9 cellular contexts compared by ENCODE assay signal in the genomic region with DNA sequence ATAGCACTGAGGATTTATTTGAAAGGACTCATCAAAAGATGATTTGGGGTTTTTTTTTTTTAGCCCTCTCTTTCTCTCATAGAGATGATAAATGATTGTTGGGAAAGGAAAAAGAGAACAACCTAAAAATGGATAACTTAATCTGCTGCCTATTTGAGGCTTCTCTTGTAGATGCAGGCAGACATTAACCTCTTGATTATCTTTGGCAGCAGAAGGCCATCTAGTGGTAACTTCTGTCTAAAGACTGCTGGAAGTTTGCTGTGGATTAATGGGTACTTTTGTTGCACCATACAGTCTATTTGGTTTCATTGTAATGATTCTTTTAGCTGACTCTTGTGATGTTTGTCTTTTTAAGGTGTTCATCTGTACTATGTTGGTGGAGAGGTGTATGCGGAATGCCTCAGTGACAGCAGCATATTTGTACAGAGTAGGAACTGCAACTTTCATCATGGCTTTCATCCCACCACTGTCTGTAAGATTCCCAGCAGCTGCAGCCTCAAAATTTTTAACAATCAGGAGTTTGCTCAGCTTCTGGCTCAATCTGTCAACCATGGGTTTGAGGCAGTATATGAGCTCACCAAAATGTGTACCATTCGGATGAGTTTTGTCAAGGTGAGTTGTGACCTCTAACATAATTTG. TPM values are rescaled to one million over a fixed set of nuclear protein-coding genes. Genes with fewer than 3 reads are reported as not detected.
DNase-seq lines count a peak whose midpoint lies in the region; ATAC-seq, FAIRE-seq and TF ChIP-seq lines count a peak whose summit lies in the region.
"Had no signal": no experiment of that assay in that cellular context is flagged by ENCODE, and none has a peak within 500 bp of the region (broad histone marks: within the 10 kb centered on the region; RNA-seq: fewer than 3 reads in every experiment).

No MANE protein-coding gene starts in this region.

- no peaks in the 10 kb centered on the region for H4K20me1 ChIP-seq in Karpas-422 (ENCODE audit: insufficient read depth, low read depth, low read length)

- DNase-seq in DMS 273 treated with DMSO at 0.1 percent for 48 hours (lab: John Stamatoyannopoulos, UW) = peak; percentile 33
- peak; percentile 75 for DNase-seq in Karpas-422
- DNase-seq in left ventricle myocardium inferior = no peak
- no peak for DNase-seq in thyroid gland
- no peak for DNase-seq in ecto neural progenitor cell (ENCODE audit: low spot score)
- no peak for DNase-seq in posterior vena cava (ENCODE audit: low spot score)
- DNase-seq: right cardiac atrium had no signal

- FAIRE-seq in TTC549 (lab: Jason Lieb, UNC) = peak; percentile 85

- peaks cover 36% of the 10 kb centered on the region for H3K36me3 ChIP-seq in Karpas-422 (ENCODE audit: insufficient read depth, low read length)
- peaks cover 65% of the 10 kb centered on the region for H3K36me3 ChIP-seq in left ventricle myocardium inferior
- H3K36me3 ChIP-seq in thyroid gland = peaks cover 2 to 10% of the 10 kb centered on the region in 2 donors

- H3K9me2 ChIP-seq in Karpas-422 (replicated peaks; ENCODE audit: insufficient read depth, low read length) = no peaks in the 10 kb centered on the region

- no peak for TF ChIP-seq POLR2A in thyroid gland (IDR thresholded peaks at IDR 0.05)

- ATAC-seq in GM19467 (IDR thresholded peaks at IDR 0.05; ENCODE audit: unreplicated experiment) = peak; percentile 56

- no peak overlapping the region for H2AFZ ChIP-seq in Karpas-422 (ENCODE audit: low read length)

- no peaks in the 10 kb centered on the region for H3K9me3 ChIP-seq in Karpas-422 (ENCODE audit: low read length)
- no peaks in the 10 kb centered on the region for H3K9me3 ChIP-seq in left ventricle myocardium inferior (replicated peaks)
- H3K9me3 ChIP-seq in thyroid gland = no peaks in the 10 kb centered on the region

- TF ChIP-seq CTCF in left ventricle myocardium inferior (IDR thresholded peaks at IDR 0.05; ENCODE audit: borderline replicate concordance) (peak; percentile 81), thyroid gland (IDR thresholded peaks at IDR 0.05) (peak in 5 of 6 experiments; percentile 15 to 63 (median 58))

- peaks cover 16% of the 10 kb centered on the region for H3K4me1 ChIP-seq in Karpas-422 (ENCODE audit: low read length)
- peaks cover 13% of the 10 kb centered on the region for H3K4me1 ChIP-seq in left ventricle myocardium inferior
- peaks cover 6 to 12% of the 10 kb centered on the region in 2 donors for H3K4me1 ChIP-seq in thyroid gland

- H3K27ac ChIP-seq in Karpas-422 (ENCODE audit: low read length) (peak overlapping the region; percentile 59), left ventricle myocardium inferior (replicated peaks) (no peak overlapping the region), thyroid gland (no peak overlapping the region)

- peaks cover 45% of the 10 kb centered on the region for H3K79me2 ChIP-seq in Karpas-422 (ENCODE audit: low read length)

- H3K4me3 ChIP-seq in Karpas-422 (ENCODE audit: low read length) (no peak overlapping the region), left ventricle myocardium inferior (no peak overlapping the region), thyroid gland (replicated peaks in 1 of 3) (no peak overlapping the region)

- H3K27me3 ChIP-seq in Karpas-422 (ENCODE audit: low read length) (no peaks in the 10 kb centered on the region), left ventricle myocardium inferior (ENCODE audit: low read depth) (no peaks in the 10 kb centered on the region), thyroid gland (no peaks in the 10 kb centered on the region)

- H3K4me2 ChIP-seq in Karpas-422 (ENCODE audit: low read depth, low read length, poor library complexity, severe bottlenecking) = no peak overlapping the region

- intact Hi-C loops in left ventricle myocardium inferior (cut with micrococcal nuclease) (loop anchor here (5.0 to 10.0 kb wide), 2 partner anchors 87 to 229 kb away; no protein-coding TSS in a partner anchor), thyroid gland (cut with DNase I) (loop anchor here (10.0 kb wide), 1 partner anchor 89 kb away; no protein-coding TSS in a partner anchor), posterior vena cava (cut with DNase I) (loop anchor here in 1 of 2 donors (5.0 kb wide), 1 partner anchor 988 kb away; no protein-coding TSS in a partner anchor)

- no peak overlapping the region for H3K9ac ChIP-seq in Karpas-422 (ENCODE audit: low read length)

- 90% methylated on average over 2 of the region's 2 CpGs for WGBS in thyroid gland, 2 donors

RNA-seq across cellular contexts. Expression of a gene that starts 18.8 kb away (rescaled TPM):
- not detected in 2 replicates for total RNA-seq in Karpas-422 (2014; rRNA removed; shearing (Covaris generic); ENCODE audit: low replicate concordance)
- total RNA-seq in left ventricle myocardium inferior (not detected), thyroid gland (under 1 TPM in 1 of 4 donors, not detected in 3; 0.44 TPM), posterior vena cava (not detected)
- total RNA-seq: right cardiac atrium had no signal

RNA-seq across cellular contexts. Expression of a gene that starts 41.5 kb away (rescaled TPM):
- total RNA-seq in Karpas-422 (2014; rRNA removed; shearing (Covaris generic); ENCODE audit: low replicate concordance) = 18.5 and 38.3 TPM in 2 replicates
- total RNA-seq in left ventricle myocardium inferior = 34.8 TPM
- total RNA-seq in thyroid gland = 100 to 1,000 TPM in 1 of 4 donors, 10 to 100 TPM in 3; 51.8 to 122 (median 63.3) TPM
- 10 to 100 TPM; 71.0 to 79.2 TPM for total RNA-seq in posterior vena cava

Comparison
In these comparisons a context has a peak if more than half of its experiments do, and no peak if none do; other contexts are left out.
1. DNase-seq: peak in DMS 273 treated with DMSO at 0.1 percent for 48 hours (single experiment) and Karpas-422 (single experiment); none in left ventricle myocardium inferior (single experiment), thyroid gland (0 of 2), ecto neural progenitor cell (single experiment) and posterior vena cava (single experiment).